Comparison of ENCODE assay signal across 11 cellular contexts in the genomic region with DNA sequence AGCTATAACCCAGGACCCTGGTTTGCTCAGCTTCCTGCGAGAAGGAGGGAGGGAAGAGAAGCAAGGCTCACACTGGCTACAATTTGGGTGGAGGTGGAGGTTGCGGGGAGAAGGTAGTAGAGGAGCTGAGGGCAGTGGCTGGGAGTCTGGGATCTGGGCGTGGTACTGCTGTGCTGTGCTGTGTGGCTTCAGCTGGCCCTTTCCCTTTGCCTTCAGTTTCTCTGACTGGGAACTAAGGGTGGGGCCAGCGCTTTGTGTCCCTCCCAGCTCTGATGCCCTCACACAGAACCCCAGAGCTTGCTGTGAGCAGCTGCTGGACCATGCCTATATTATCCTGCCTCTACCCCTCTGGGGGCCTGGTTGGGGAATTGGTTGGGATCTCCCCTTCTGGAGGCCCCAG.
A peak's percentile ranks its signal among the peaks of the same experiment; 100 is the strongest.
DNase-seq lines count a peak whose midpoint lies in the region; ATAC-seq, FAIRE-seq and TF ChIP-seq lines count a peak whose summit lies in the region.
"Had no signal": no experiment of that assay in that cellular context is flagged by ENCODE, and none has a peak within 500 bp of the region (broad histone marks: within the 10 kb centered on the region; RNA-seq: fewer than 3 reads in every experiment).

No MANE protein-coding gene starts in this region.

- H3K27me3 ChIP-seq in Caco-2 (replicated peaks; ENCODE audit: control insufficient read depth, insufficient read depth, low read length), result no peaks in the 10 kb centered on the region
- no peaks in the 10 kb centered on the region for H3K27me3 ChIP-seq in right atrium auricular region
- no peaks in the 10 kb centered on the region for H3K27me3 ChIP-seq in sigmoid colon
- H3K27me3 ChIP-seq in HAP-1 (ENCODE audit: low read depth), result peaks cover 34% of the 10 kb centered on the region

- H3K27ac ChIP-seq in right atrium auricular region (peak overlapping the region; percentile 54 to 70), sigmoid colon (peak overlapping the region; percentile 61 to 83 (median 78))
- H3K27ac ChIP-seq: VCaP had no signal

- H3K4me3 Mint-ChIP-seq in Caco-2 (ENCODE audit: unreplicated experiment) (no peak overlapping the region), T-cell (peak overlapping the region; percentile 53 to 70 (median 63))

- ATAC-seq in T-cell (replicated peaks in 1 of 4), result no peak

- CTCF ChIA-PET in Caco-2 (lab: Charles Lee), result no interaction called here
- CTCF ChIA-PET in T-cell (lab: Charles Lee), result interaction anchor here in 1 of 2 donors (0.6 to 1.3 kb wide), 3 partner anchors 12 to 252 kb away, joined by 3 to 9 read pairs (median 8); no protein-coding TSS in a partner anchor

- DNase-seq in Caco-2, result no peak
- DNase-seq in T-cell, result no peak
- no peak for DNase-seq in right atrium auricular region (ENCODE audit: low spot score)
- no peak for DNase-seq in sigmoid colon
- DNase-seq in cerebellum (ENCODE audit: low spot score), result no peak
- no peak for DNase-seq in anterior cingulate cortex (lab: John Stamatoyannopoulos, UW)
- DNase-seq in H54 (ENCODE audit: insufficient read length, low spot score), result no peak
- DNase-seq in HAP-1 (ENCODE audit: low spot score in 2 of 2), result no peak
- DNase-seq: NCI-H1694 had no signal

- TF ChIP-seq EP300 in sigmoid colon (IDR thresholded peaks at IDR 0.05), result no peak

- H3K36me3 ChIP-seq in Caco-2 (ENCODE audit: control insufficient read depth, insufficient read depth, low read length), result peaks cover 3% of the 10 kb centered on the region
- peaks cover 71% of the 10 kb centered on the region for H3K36me3 ChIP-seq in right atrium auricular region
- H3K36me3 ChIP-seq in sigmoid colon, result peaks cover 0 to 10% (median 9%) of the 10 kb centered on the region in 4 donors
- H3K36me3 ChIP-seq in HAP-1 (replicated peaks), result no peaks in the 10 kb centered on the region

- H3K9me3 ChIP-seq in Caco-2 (no peaks in the 10 kb centered on the region), right atrium auricular region (no peaks in the 10 kb centered on the region), sigmoid colon (no peaks in the 10 kb centered on the region), HAP-1 (no peaks in the 10 kb centered on the region)

- intact Hi-C loops in Caco-2 (cut with micrococcal nuclease; ENCODE audit: unreplicated experiment), result loop anchor here (10.0 kb wide), 1 partner anchor 130 kb away; no protein-coding TSS in a partner anchor
- intact Hi-C loops in sigmoid colon (cut with DNase I), result loop anchor here (5.0 kb wide), 3 partner anchors 37 to 123 kb away; partner anchors contain the start of gene RGS3

- BruUV-seq in Caco-2 (replicated peaks; lab: Mats Ljungman, UMichigan), result no TSS peak

- no peaks in the 10 kb centered on the region for H3K27me3 Mint-ChIP-seq in Caco-2 (ENCODE audit: insufficient read depth, unreplicated experiment)
- no peaks in the 10 kb centered on the region for H3K27me3 Mint-ChIP-seq in T-cell

- no peak overlapping the region for H3K4me3 ChIP-seq in Caco-2 (ENCODE audit: low read depth, low read length)
- H3K4me3 ChIP-seq in right atrium auricular region, result no peak overlapping the region
- no peak overlapping the region for H3K4me3 ChIP-seq in sigmoid colon
- H3K4me3 ChIP-seq in HAP-1, result no peak overlapping the region

- H3K27ac Mint-ChIP-seq in Caco-2 (ENCODE audit: unreplicated experiment), result peak overlapping the region; percentile 12
- peak overlapping the region; percentile 86 to 92 for H3K27ac Mint-ChIP-seq in T-cell

- in situ Hi-C loops in HAP-1 (cut with MboI; ENCODE audit: low sequenced_read_pairs), result no loop called here

- H3K4me1 Mint-ChIP-seq in Caco-2 (ENCODE audit: low read depth, unreplicated experiment) (peaks cover 37% of the 10 kb centered on the region), T-cell (peaks cover 79 to 83% (median 81%) of the 10 kb centered on the region in 3 donors)

- H3K4me1 ChIP-seq in Caco-2 (peaks cover 36% of the 10 kb centered on the region), right atrium auricular region (peaks cover 0 to 87% of the 10 kb centered on the region in 2 donors), sigmoid colon (peaks cover 0 to 87% (median 78%) of the 10 kb centered on the region in 4 donors), HAP-1 (peaks cover 14% of the 10 kb centered on the region)

- TF ChIP-seq POLR2A in sigmoid colon (IDR thresholded peaks at IDR 0.05) (peak in 1 of 2 donors; percentile 36), H54 (IDR thresholded peaks at IDR 0.05; ENCODE audit: low read depth, low read length) (no peak)

- no peak for TF ChIP-seq CTCF in Caco-2 (IDR thresholded peaks at IDR 0.05; ENCODE audit: insufficient read depth in 1 of 2, low read depth in 1 of 2, low read length in 1 of 2, severe bottlenecking in 1 of 2, unreplicated experiment in 1 of 2)
- no peak for TF ChIP-seq CTCF in right atrium auricular region (IDR thresholded peaks at IDR 0.05)
- TF ChIP-seq CTCF in sigmoid colon (IDR thresholded peaks at IDR 0.05), result no peak

- POLR2A ChIA-PET in Caco-2 (lab: Charles Lee), result no interaction called here
- POLR2A ChIA-PET in T-cell (lab: Charles Lee), result no interaction called here

- WGBS in sigmoid colon, 2 donors, result 18 to 56% methylated on average over 4 of the region's 4 CpGs

- FAIRE-seq in H54 (lab: Jason Lieb, UNC), result no peak

- H3K9me3 Mint-ChIP-seq in Caco-2 (ENCODE audit: unreplicated experiment) (no peaks in the 10 kb centered on the region), T-cell (no peaks in the 10 kb centered on the region)
- H3K9me3 Mint-ChIP-seq: activated naive CD4-positive, alpha-beta T cell treated with anti-CD3 and anti-CD28 coated beads, Interleukin-2, amount 50 U/mL, for 72 hours had no signal

- H3K36me3 Mint-ChIP-seq in Caco-2 (ENCODE audit: insufficient read depth, unreplicated experiment) (peaks cover 79% of the 10 kb centered on the region), T-cell (peaks cover 21% of the 10 kb centered on the region)
